Comparison of ENCODE assay signal across 6 cellular contexts in genomic region chr9:66936194-66936870, GRCh38. TPM values are rescaled to one million over a fixed set of nuclear protein-coding genes. Genes with fewer than 3 reads are reported as not detected.
"Had no signal": no experiment of that assay in that cellular context is flagged by ENCODE, and none has a peak within 500 bp of the region (broad histone marks: within the 10 kb centered on the region; RNA-seq: fewer than 3 reads in every experiment).

No MANE protein-coding gene starts in this region.

RNA-seq across cellular contexts. Expression of gene SPATA31A3, which starts 56.0 kb away (rescaled TPM):
- total RNA-seq: HepG2, HT-29, HT1080, IMR-90 had no signal
- polyA plus RNA-seq: HepG2, IgD-negative memory B cell, IMR-90, K562 had no signal
